In genomic region chr15:42737529-42738328, GRCh38 we compare ENCODE assay signal across 8 cellular contexts. TPM values are rescaled to one million over a fixed set of nuclear protein-coding genes. Genes with fewer than 3 reads are reported as not detected.
DNase-seq lines count a peak whose midpoint lies in the region; TF ChIP-seq lines count a peak whose summit lies in the region.

No MANE protein-coding gene starts in this region.

- no peaks in the 10 kb centered on the region for H3K27me3 ChIP-seq in CD8-positive, alpha-beta memory T cell (ENCODE audit: insufficient read depth, low read length, poor library complexity, severe bottlenecking)
- no peaks in the 10 kb centered on the region for H3K27me3 ChIP-seq in mesendoderm (ENCODE audit: insufficient read depth, low read length, poor library complexity)

- peaks cover 12% of the 10 kb centered on the region for H3K4me1 ChIP-seq in CD8-positive, alpha-beta memory T cell (ENCODE audit: insufficient read depth, low read length)
- peaks cover 4% of the 10 kb centered on the region for H3K4me1 ChIP-seq in mesendoderm (ENCODE audit: control insufficient read depth, low read depth, low read length)

- H3K4me3 ChIP-seq in CD8-positive, alpha-beta memory T cell (ENCODE audit: low read length): peak overlapping the region; percentile 79
- H3K4me3 ChIP-seq in mesendoderm (ENCODE audit: low read length): no peak overlapping the region

- H3K56ac ChIP-seq in mesendoderm (ENCODE audit: low read length): peak overlapping the region; percentile 93

- no peak overlapping the region for H2AK5ac ChIP-seq in mesendoderm (ENCODE audit: low read length)

- no peak for TF ChIP-seq CTCF in brain (conservative IDR thresholded peaks at IDR 0.05)

- in situ Hi-C loops in KBM-7 (cut with MboI; ENCODE audit: low pct_unique_long_range_greater_than_20kb, low sequenced_read_pairs): loop anchor here (25.0 kb wide), 1 partner anchor 175 kb away; the partner anchor contains the start of gene TTBK2

- H3K27ac ChIP-seq in CD8-positive, alpha-beta memory T cell (ENCODE audit: low read depth, low read length): peak overlapping the region; percentile 73
- peak overlapping the region; percentile 63 for H3K27ac ChIP-seq in mesendoderm (ENCODE audit: low read depth, low read length)

- H3K9me3 ChIP-seq in CD8-positive, alpha-beta memory T cell (ENCODE audit: low read length): no peaks in the 10 kb centered on the region

- no peak overlapping the region for H3K23ac ChIP-seq in mesendoderm (ENCODE audit: low read length)

- H3K79me1 ChIP-seq in mesendoderm (ENCODE audit: low read length): peaks cover 3% of the 10 kb centered on the region

- H2BK15ac ChIP-seq in mesendoderm (replicated peaks; ENCODE audit: low read depth): no peak overlapping the region

- peak overlapping the region; percentile 30 for H4K8ac ChIP-seq in mesendoderm (ENCODE audit: low read depth, low read length)

- DNase-seq in CD8-positive, alpha-beta memory T cell: no peak
- DNase-seq in KBM-7 (peak; percentile 46), mesendoderm (peak; percentile 6), DMS79 (lab: John Stamatoyannopoulos, UW) (no peak), T-helper 9 cell (no peak), NCI-H2081 (lab: John Stamatoyannopoulos, UW) (no peak)
- no peak for DNase-seq in stimulated activated naive CD4-positive, alpha-beta T cell (lab: John Stamatoyannopoulos, UW)

- peaks cover 14 to 26% (median 20%) of the 10 kb centered on the region in 3 donors for H3K4me1 Mint-ChIP-seq in CD8-positive, alpha-beta memory T cell
- H3K4me1 Mint-ChIP-seq in brain: peaks cover 50% of the 10 kb centered on the region

- H3K9ac ChIP-seq in mesendoderm (ENCODE audit: low read length): peak overlapping the region; percentile 95

- peak overlapping the region; percentile 78 to 93 (median 82) for H3K4me3 Mint-ChIP-seq in CD8-positive, alpha-beta memory T cell
- peak overlapping the region; percentile 82 to 91 (median 86) for H3K4me3 Mint-ChIP-seq in brain

- H3K27me3 Mint-ChIP-seq in CD8-positive, alpha-beta memory T cell: no peaks in the 10 kb centered on the region
- no peaks in the 10 kb centered on the region for H3K27me3 Mint-ChIP-seq in brain

- H3K9me3 Mint-ChIP-seq in CD8-positive, alpha-beta memory T cell: no peaks in the 10 kb centered on the region
- H3K9me3 Mint-ChIP-seq in brain: no peaks in the 10 kb centered on the region

- no peak overlapping the region for H2BK120ac ChIP-seq in mesendoderm (ENCODE audit: low read depth, low read length)

- H3K18ac ChIP-seq in mesendoderm (ENCODE audit: low read length): no peak overlapping the region

- CTCF ChIA-PET in CD8-positive, alpha-beta memory T cell (lab: Charles Lee): interaction anchor here (0.9 to 1.9 kb wide), 2 partner anchors 34 to 188 kb away, joined by 3 to 4 read pairs; no protein-coding TSS in a partner anchor

- no peak overlapping the region for H2BK5ac ChIP-seq in mesendoderm (ENCODE audit: low read length)

- WGBS in mesendoderm (ENCODE audit: extremely low coverage, insufficient coverage, low lambda C conversion rate): no CpG with 5 or more reads among the region's 21 CpGs

- H3K36me3 ChIP-seq in CD8-positive, alpha-beta memory T cell (ENCODE audit: insufficient read depth, low read length): peaks cover 9% of the 10 kb centered on the region
- H3K36me3 ChIP-seq in mesendoderm (ENCODE audit: control insufficient read depth, insufficient read depth, low read length): peaks cover 6% of the 10 kb centered on the region

- POLR2A ChIA-PET in CD8-positive, alpha-beta memory T cell (lab: Charles Lee): no interaction called here

- H3K27ac Mint-ChIP-seq in CD8-positive, alpha-beta memory T cell: peak overlapping the region; percentile 74 to 88 (median 87)
- peak overlapping the region; percentile 89 to 95 (median 92) for H3K27ac Mint-ChIP-seq in brain

- H3K79me2 ChIP-seq in mesendoderm (ENCODE audit: control insufficient read depth, insufficient read depth, low read length): peaks cover 2% of the 10 kb centered on the region

- peak overlapping the region; percentile 84 for H3K4me2 ChIP-seq in mesendoderm (ENCODE audit: low read length)

- H4K5ac ChIP-seq in mesendoderm (ENCODE audit: low read length): peak overlapping the region; percentile 91

- H3K36me3 Mint-ChIP-seq in CD8-positive, alpha-beta memory T cell: peaks cover 0 to 25% (median 9%) of the 10 kb centered on the region in 3 donors
- peaks cover 26% of the 10 kb centered on the region for H3K36me3 Mint-ChIP-seq in brain

- no peak overlapping the region for H3K4ac ChIP-seq in mesendoderm (ENCODE audit: low read depth, low read length)

RNA-seq across cellular contexts. Expression of gene CDAN1, which starts 0.8 kb away (rescaled TPM):
- 10 to 100 TPM; 24.7 to 24.8 TPM for total RNA-seq in CD8-positive, alpha-beta memory T cell
- 11.2 TPM for polyA plus RNA-seq in CD8-positive, alpha-beta memory T cell
- 7.9 TPM for polyA plus RNA-seq in brain (ENCODE audit: insufficient read depth, low read depth, low replicate concordance)
- polyA plus RNA-seq in mesendoderm (2013, experiment 1 of 2): 4.6 TPM
- polyA plus RNA-seq in mesendoderm (2013, experiment 2 of 2): 4.4 TPM

Comparison
In these comparisons a context has a peak if more than half of its experiments do, and no peak if none do; other contexts are left out.
1. DNase-seq: peak in KBM-7 (single experiment) and mesendoderm (single experiment); none in CD8-positive, alpha-beta memory T cell (0 of 5), stimulated activated naive CD4-positive, alpha-beta T cell (0 of 6), DMS79 (single experiment), T-helper 9 cell (single experiment) and NCI-H2081 (0 of 2).